In the genomic region with DNA sequence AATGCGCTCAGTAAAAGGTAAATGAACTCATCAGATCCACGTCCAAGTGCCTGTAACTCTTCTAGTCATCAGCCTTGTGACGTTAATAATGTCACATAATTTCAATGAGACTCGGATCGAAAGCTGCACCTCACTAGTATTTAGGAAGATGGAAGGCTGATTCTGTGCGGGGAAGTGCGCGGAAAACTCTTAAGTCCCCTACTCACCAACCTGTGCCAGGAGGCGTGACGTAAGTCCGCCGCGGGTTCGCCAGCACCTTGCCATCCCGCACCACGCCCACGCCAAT, we compare ENCODE assay signal across 6 cellular contexts. TPM values are rescaled to one million over a fixed set of nuclear protein-coding genes. Genes with fewer than 3 reads are reported as not detected.
A peak's percentile ranks its signal among the peaks of the same experiment; 100 is the strongest.
DNase-seq lines count a peak whose midpoint lies in the region; ATAC-seq and TF ChIP-seq lines count a peak whose summit lies in the region.

No MANE protein-coding gene starts in this region.

- H3K9me3 ChIP-seq in skeletal muscle tissue (ENCODE audit: control insufficient read depth in 3 of 3, low read length in 3 of 3) = no peaks in the 10 kb centered on the region

- no peaks in the 10 kb centered on the region for H3K27me3 Mint-ChIP-seq in effector memory CD8-positive, alpha-beta T cell

- peak overlapping the region; percentile 77 to 97 (median 96) for H3K9ac ChIP-seq in skeletal muscle tissue (ENCODE audit: low read depth in 1 of 3, low read length in 3 of 3)

- DNase-seq in DMS79 treated with DMSO at 0.1 percent for 48 hours (lab: John Stamatoyannopoulos, UW) (peak; percentile 93), HFF-Myc (ENCODE audit: extremely low read depth, low read depth) (no peak), NCI-H345 treated with DMSO at 0.1 percent for 48 hours (lab: John Stamatoyannopoulos, UW; ENCODE audit: unreplicated experiment) (peak; percentile 82), inferior parietal cortex (ENCODE audit: extremely low spot score) (no peak)
- peak in 2 of 3 experiments; percentile 77 to 78 for DNase-seq in effector memory CD8-positive, alpha-beta T cell

- no peaks in the 10 kb centered on the region for H3K9me3 Mint-ChIP-seq in effector memory CD8-positive, alpha-beta T cell

- H3K27me3 ChIP-seq in skeletal muscle tissue (ENCODE audit: control insufficient read depth in 3 of 3, insufficient read depth in 3 of 3, low read length in 3 of 3) = no peaks in the 10 kb centered on the region

- peak overlapping the region; percentile 95 for H3K27ac ChIP-seq in skeletal muscle tissue (ENCODE audit: low read depth, low read length)

- H3K27ac Mint-ChIP-seq in effector memory CD8-positive, alpha-beta T cell = no peak overlapping the region

- peak; percentile 63 for ATAC-seq in effector memory CD8-positive, alpha-beta T cell (replicated peaks)

- peaks cover 45 to 56% (median 53%) of the 10 kb centered on the region in 3 donors for H3K36me3 ChIP-seq in skeletal muscle tissue (ENCODE audit: control insufficient read depth in 3 of 3, insufficient read depth in 3 of 3, low read length in 3 of 3)

- H3K4me3 ChIP-seq in HFF-Myc (replicated peaks; ENCODE audit: low read depth, low read length) (peak overlapping the region; percentile 92), skeletal muscle tissue (ENCODE audit: low read length in 3 of 3) (peak overlapping the region; percentile 91 to 99 (median 98))

- no peak for TF ChIP-seq CTCF in HFF-Myc (IDR thresholded peaks at IDR 0.05; ENCODE audit: low read depth, low read length, missing control alignments)

- H3K4me1 ChIP-seq in skeletal muscle tissue (ENCODE audit: control insufficient read depth in 3 of 3, insufficient read depth in 3 of 3, low read length in 3 of 3) = peaks cover 17 to 47% (median 22%) of the 10 kb centered on the region in 3 donors

- peaks cover 45% of the 10 kb centered on the region for H3K36me3 Mint-ChIP-seq in effector memory CD8-positive, alpha-beta T cell (ENCODE audit: insufficient read depth)

- peaks cover 10 to 12% of the 10 kb centered on the region in 2 donors for H3K4me1 Mint-ChIP-seq in effector memory CD8-positive, alpha-beta T cell (ENCODE audit: low read depth in 2 of 2)

- no peak overlapping the region for H3K4me3 Mint-ChIP-seq in effector memory CD8-positive, alpha-beta T cell

RNA-seq across cellular contexts. Expression of gene OSGEP, which starts 0.3 kb away (rescaled TPM):
- total RNA-seq in skeletal muscle tissue = 26.6 TPM

RNA-seq across cellular contexts. Expression of gene APEX1, which starts 0.7 kb away (rescaled TPM):
- 64.2 TPM for total RNA-seq in skeletal muscle tissue

RNA-seq across cellular contexts. Expression of gene PIP4P1, which starts 6.9 kb away (rescaled TPM):
- 13.0 TPM for total RNA-seq in skeletal muscle tissue

RNA-seq across cellular contexts. Expression of gene PNP, which starts 14.9 kb away (rescaled TPM):
- total RNA-seq in skeletal muscle tissue = 13.6 TPM

RNA-seq across cellular contexts. Expression of gene KLHL33, which starts 18.3 kb away (rescaled TPM):
- 2.1 TPM for total RNA-seq in skeletal muscle tissue

Comparison
In these comparisons a context has a peak if more than half of its experiments do, and no peak if none do; other contexts are left out.
1. DNase-seq: peak in DMS79 treated with DMSO at 0.1 percent for 48 hours (single experiment), NCI-H345 treated with DMSO at 0.1 percent for 48 hours (single experiment) and effector memory CD8-positive, alpha-beta T cell (2 of 3); none in HFF-Myc (single experiment) and inferior parietal cortex (single experiment).